1 cellular context compared by ENCODE assay signal in genomic region chr19:34999498-35000337, GRCh38.
TF ChIP-seq lines count a peak whose summit lies in the region.

Gene GRAMD1A, plus strand, starts transcription at chr19:35000323. Its CDS starts 156 bp downstream, at chr19:35000479.

TF ChIP-seq in HepG2, 621 proteins besides CTCF, POLR2A, EP300 and RAD21 (continued from another document and continues in another):
- TF ChIP-seq, protein P1, sequence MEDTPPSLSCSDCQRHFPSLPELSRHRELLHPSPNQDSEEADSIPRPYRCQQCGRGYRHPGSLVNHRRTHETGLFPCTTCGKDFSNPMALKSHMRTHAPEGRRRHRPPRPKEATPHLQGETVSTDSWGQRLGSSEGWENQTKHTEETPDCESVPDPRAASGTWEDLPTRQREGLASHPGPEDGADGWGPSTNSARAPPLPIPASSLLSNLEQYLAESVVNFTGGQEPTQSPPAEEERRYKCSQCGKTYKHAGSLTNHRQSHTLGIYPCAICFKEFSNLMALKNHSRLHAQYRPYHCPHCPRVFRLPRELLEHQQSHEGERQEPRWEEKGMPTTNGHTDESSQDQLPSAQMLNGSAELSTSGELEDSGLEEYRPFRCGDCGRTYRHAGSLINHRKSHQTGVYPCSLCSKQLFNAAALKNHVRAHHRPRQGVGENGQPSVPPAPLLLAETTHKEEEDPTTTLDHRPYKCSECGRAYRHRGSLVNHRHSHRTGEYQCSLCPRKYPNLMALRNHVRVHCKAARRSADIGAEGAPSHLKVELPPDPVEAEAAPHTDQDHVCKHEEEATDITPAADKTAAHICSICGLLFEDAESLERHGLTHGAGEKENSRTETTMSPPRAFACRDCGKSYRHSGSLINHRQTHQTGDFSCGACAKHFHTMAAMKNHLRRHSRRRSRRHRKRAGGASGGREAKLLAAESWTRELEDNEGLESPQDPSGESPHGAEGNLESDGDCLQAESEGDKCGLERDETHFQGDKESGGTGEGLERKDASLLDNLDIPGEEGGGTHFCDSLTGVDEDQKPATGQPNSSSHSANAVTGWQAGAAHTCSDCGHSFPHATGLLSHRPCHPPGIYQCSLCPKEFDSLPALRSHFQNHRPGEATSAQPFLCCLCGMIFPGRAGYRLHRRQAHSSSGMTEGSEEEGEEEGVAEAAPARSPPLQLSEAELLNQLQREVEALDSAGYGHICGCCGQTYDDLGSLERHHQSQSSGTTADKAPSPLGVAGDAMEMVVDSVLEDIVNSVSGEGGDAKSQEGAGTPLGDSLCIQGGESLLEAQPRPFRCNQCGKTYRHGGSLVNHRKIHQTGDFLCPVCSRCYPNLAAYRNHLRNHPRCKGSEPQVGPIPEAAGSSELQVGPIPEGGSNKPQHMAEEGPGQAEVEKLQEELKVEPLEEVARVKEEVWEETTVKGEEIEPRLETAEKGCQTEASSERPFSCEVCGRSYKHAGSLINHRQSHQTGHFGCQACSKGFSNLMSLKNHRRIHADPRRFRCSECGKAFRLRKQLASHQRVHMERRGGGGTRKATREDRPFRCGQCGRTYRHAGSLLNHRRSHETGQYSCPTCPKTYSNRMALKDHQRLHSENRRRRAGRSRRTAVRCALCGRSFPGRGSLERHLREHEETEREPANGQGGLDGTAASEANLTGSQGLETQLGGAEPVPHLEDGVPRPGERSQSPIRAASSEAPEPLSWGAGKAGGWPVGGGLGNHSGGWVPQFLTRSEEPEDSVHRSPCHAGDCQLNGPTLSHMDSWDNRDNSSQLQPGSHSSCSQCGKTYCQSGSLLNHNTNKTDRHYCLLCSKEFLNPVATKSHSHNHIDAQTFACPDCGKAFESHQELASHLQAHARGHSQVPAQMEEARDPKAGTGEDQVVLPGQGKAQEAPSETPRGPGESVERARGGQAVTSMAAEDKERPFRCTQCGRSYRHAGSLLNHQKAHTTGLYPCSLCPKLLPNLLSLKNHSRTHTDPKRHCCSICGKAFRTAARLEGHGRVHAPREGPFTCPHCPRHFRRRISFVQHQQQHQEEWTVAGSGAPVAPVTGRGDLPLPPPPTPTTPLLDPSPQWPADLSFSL (CRISPR knock-in tag; IDR thresholded peaks at IDR 0.05), result 0 out of 2 replicates have a peak, but pooled peaks have one; percentile 53
- TF ChIP-seq MEIS2 (CRISPR knock-in tag; IDR thresholded peaks at IDR 0.05), result no peak
- TF ChIP-seq MBNL3 (CRISPR knock-in tag; conservative IDR thresholded peaks at IDR 0.05), result no peak
- TF ChIP-seq, protein P2, sequence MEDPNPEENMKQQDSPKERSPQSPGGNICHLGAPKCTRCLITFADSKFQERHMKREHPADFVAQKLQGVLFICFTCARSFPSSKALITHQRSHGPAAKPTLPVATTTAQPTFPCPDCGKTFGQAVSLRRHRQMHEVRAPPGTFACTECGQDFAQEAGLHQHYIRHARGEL (CRISPR knock-in tag; IDR thresholded peaks at IDR 0.05), result no peak
- TF ChIP-seq NONO (IDR thresholded peaks at IDR 0.05), result no peak
- 0 out of 2 replicates have a peak, but pooled peaks have one; percentile 22 for TF ChIP-seq NONO (CRISPR knock-in tag; conservative IDR thresholded peaks at IDR 0.05)
- no peak for TF ChIP-seq ZNF672 (CRISPR knock-in tag; IDR thresholded peaks at IDR 0.05)
- TF ChIP-seq HOXA5 (CRISPR knock-in tag; IDR thresholded peaks at IDR 0.05), result no peak
- no peak for TF ChIP-seq THYN1 (CRISPR knock-in tag; IDR thresholded peaks at IDR 0.05; ENCODE audit: borderline replicate concordance, low read depth)
- no peak for TF ChIP-seq HMGXB3 (CRISPR knock-in tag; IDR thresholded peaks at IDR 0.05; ENCODE audit: borderline replicate concordance)
- no peak for TF ChIP-seq SMAD3 (CRISPR knock-in tag; IDR thresholded peaks at IDR 0.05)
- no peak for TF ChIP-seq ZNF589 (CRISPR knock-in tag; conservative IDR thresholded peaks at IDR 0.05)
- TF ChIP-seq, protein P3, sequence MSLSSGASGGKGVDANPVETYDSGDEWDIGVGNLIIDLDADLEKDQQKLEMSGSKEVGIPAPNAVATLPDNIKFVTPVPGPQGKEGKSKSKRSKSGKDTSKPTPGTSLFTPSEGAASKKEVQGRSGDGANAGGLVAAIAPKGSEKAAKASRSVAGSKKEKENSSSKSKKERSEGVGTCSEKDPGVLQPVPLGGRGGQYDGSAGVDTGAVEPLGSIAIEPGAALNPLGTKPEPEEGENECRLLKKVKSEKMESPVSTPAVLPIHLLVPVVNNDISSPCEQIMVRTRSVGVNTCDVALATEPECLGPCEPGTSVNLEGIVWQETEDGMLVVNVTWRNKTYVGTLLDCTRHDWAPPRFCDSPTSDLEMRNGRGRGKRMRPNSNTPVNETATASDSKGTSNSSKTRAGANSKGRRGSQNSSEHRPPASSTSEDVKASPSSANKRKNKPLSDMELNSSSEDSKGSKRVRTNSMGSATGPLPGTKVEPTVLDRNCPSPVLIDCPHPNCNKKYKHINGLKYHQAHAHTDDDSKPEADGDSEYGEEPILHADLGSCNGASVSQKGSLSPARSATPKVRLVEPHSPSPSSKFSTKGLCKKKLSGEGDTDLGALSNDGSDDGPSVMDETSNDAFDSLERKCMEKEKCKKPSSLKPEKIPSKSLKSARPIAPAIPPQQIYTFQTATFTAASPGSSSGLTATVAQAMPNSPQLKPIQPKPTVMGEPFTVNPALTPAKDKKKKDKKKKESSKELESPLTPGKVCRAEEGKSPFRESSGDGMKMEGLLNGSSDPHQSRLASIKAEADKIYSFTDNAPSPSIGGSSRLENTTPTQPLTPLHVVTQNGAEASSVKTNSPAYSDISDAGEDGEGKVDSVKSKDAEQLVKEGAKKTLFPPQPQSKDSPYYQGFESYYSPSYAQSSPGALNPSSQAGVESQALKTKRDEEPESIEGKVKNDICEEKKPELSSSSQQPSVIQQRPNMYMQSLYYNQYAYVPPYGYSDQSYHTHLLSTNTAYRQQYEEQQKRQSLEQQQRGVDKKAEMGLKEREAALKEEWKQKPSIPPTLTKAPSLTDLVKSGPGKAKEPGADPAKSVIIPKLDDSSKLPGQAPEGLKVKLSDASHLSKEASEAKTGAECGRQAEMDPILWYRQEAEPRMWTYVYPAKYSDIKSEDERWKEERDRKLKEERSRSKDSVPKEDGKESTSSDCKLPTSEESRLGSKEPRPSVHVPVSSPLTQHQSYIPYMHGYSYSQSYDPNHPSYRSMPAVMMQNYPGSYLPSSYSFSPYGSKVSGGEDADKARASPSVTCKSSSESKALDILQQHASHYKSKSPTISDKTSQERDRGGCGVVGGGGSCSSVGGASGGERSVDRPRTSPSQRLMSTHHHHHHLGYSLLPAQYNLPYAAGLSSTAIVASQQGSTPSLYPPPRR (CRISPR knock-in tag; IDR thresholded peaks at IDR 0.05; ENCODE audit: borderline replicate concordance), result peak; percentile 49; the same call in 1 of the 2 replicates
- no peak for TF ChIP-seq GZF1 (CRISPR knock-in tag; IDR thresholded peaks at IDR 0.05)
- no peak for TF ChIP-seq BCL3 (CRISPR knock-in tag; IDR thresholded peaks at IDR 0.05)
- TF ChIP-seq, protein P4, sequence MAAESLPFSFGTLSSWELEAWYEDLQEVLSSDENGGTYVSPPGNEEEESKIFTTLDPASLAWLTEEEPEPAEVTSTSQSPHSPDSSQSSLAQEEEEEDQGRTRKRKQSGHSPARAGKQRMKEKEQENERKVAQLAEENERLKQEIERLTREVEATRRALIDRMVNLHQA (CRISPR knock-in tag; IDR thresholded peaks at IDR 0.05), result no peak
- no peak for TF ChIP-seq ADNP (CRISPR knock-in tag; IDR thresholded peaks at IDR 0.05)
- TF ChIP-seq FOXA1 (IDR thresholded peaks at IDR 0.05), result no peak
- TF ChIP-seq FOXA1 (CRISPR knock-in tag; IDR thresholded peaks at IDR 0.05), result no peak
- TF ChIP-seq RBFOX2 (IDR thresholded peaks at IDR 0.05; ENCODE audit: low read depth, low read length), result peak; percentile 70
- no peak for TF ChIP-seq BRCA1 (CRISPR knock-in tag; IDR thresholded peaks at IDR 0.05)
- no peak for TF ChIP-seq ZNF292 (CRISPR knock-in tag; IDR thresholded peaks at IDR 0.05; ENCODE audit: borderline replicate concordance, low read depth)
- no peak for TF ChIP-seq ZNF773 (CRISPR knock-in tag; IDR thresholded peaks at IDR 0.05; ENCODE audit: borderline replicate concordance)
- TF ChIP-seq SOX6 (IDR thresholded peaks at IDR 0.05), result no peak
- peak; percentile 12 for TF ChIP-seq SOX6 (CRISPR knock-in tag; IDR thresholded peaks at IDR 0.05)
- TF ChIP-seq STAG1 (CRISPR knock-in tag; IDR thresholded peaks at IDR 0.05), result no peak
- TF ChIP-seq ZNF792 (CRISPR knock-in tag; IDR thresholded peaks at IDR 0.05), result no peak
- TF ChIP-seq ZNF205 (CRISPR knock-in tag; IDR thresholded peaks at IDR 0.05), result no peak
- no peak for TF ChIP-seq CEBPZ (IDR thresholded peaks at IDR 0.05; ENCODE audit: low read length)
- TF ChIP-seq ZBTB26 (CRISPR knock-in tag; IDR thresholded peaks at IDR 0.05; ENCODE audit: borderline replicate concordance), result no peak
- TF ChIP-seq IKZF1 (IDR thresholded peaks at IDR 0.05), result no peak
- no peak for TF ChIP-seq NFKBIZ (CRISPR knock-in tag; IDR thresholded peaks at IDR 0.05)
- TF ChIP-seq WIZ (CRISPR knock-in tag; IDR thresholded peaks at IDR 0.05), result no peak
- TF ChIP-seq KLF16 (CRISPR knock-in tag; IDR thresholded peaks at IDR 0.05), result no peak
- no peak for TF ChIP-seq AKAP8 (CRISPR knock-in tag; IDR thresholded peaks at IDR 0.05)
- no peak for TF ChIP-seq SMAD9 (CRISPR knock-in tag; IDR thresholded peaks at IDR 0.05)
- no peak for TF ChIP-seq ZNF260 (CRISPR knock-in tag; IDR thresholded peaks at IDR 0.05; ENCODE audit: borderline replicate concordance, low read depth)
- no peak for TF ChIP-seq RFX5 (IDR thresholded peaks at IDR 0.05; ENCODE audit: low read depth, low read length)
- TF ChIP-seq ZNF350 (CRISPR knock-in tag; IDR thresholded peaks at IDR 0.05; ENCODE audit: borderline replicate concordance, low read depth), result no peak; the same call in 1 of the 2 replicates
- TF ChIP-seq SAFB2 (CRISPR knock-in tag; IDR thresholded peaks at IDR 0.05; ENCODE audit: borderline replicate concordance, low read depth), result no peak
- TF ChIP-seq SKI (IDR thresholded peaks at IDR 0.05; ENCODE audit: partially characterized antibody), result peak; percentile 39
- TF ChIP-seq ZNF343 (CRISPR knock-in tag; IDR thresholded peaks at IDR 0.05), result no peak
- no peak for TF ChIP-seq HNRNPH1 (optimal IDR thresholded peaks at IDR 0.05; ENCODE audit: low read depth, low read length)
